ENCODE assay signal across 16 cellular contexts in genomic region chr14:69317392-69317755, GRCh38. TPM values are rescaled to one million over a fixed set of nuclear protein-coding genes. Genes with fewer than 3 reads are reported as not detected.
DNase-seq lines count a peak whose midpoint lies in the region; ATAC-seq and TF ChIP-seq lines count a peak whose summit lies in the region.
"Had no signal": no experiment of that assay in that cellular context is flagged by ENCODE, and none has a peak within 500 bp of the region (broad histone marks: within the 10 kb centered on the region; RNA-seq: fewer than 3 reads in every experiment).

No MANE protein-coding gene starts in this region.

- TF ChIP-seq CTCF in heart left ventricle (IDR thresholded peaks at IDR 0.05) (no peak), osteoblast (IDR thresholded peaks at IDR 0.05; ENCODE audit: extremely low read depth, low read depth, low read length) (no peak), transverse colon (IDR thresholded peaks at IDR 0.05) (no peak)

- TF ChIP-seq POLR2A in heart left ventricle (IDR thresholded peaks at IDR 0.05), result no peak
- no peak for TF ChIP-seq POLR2A in transverse colon (IDR thresholded peaks at IDR 0.05)

- H3K27ac ChIP-seq in heart left ventricle, result peak overlapping the region in 11 of 12 donors; percentile 60 to 81 (median 73)
- peak overlapping the region; percentile 40 for H3K27ac ChIP-seq in duodenal mucosa (ENCODE audit: low read depth, low read length)
- peak overlapping the region; percentile 77 for H3K27ac ChIP-seq in osteoblast (ENCODE audit: low read depth, low read length)
- H3K27ac ChIP-seq in transverse colon, result peak overlapping the region; percentile 33 to 62 (median 46)

- intact Hi-C loops in heart left ventricle (cut with DNase I), result loop anchor here in 3 of 10 donors (1.0 to 5.0 kb wide), 3 partner anchors 29 to 56 kb away; partner anchors contain the start of gene GALNT16 (in 2 of the 3)
- intact Hi-C loops in left cardiac atrium (cut with DNase I), result loop anchor here in 1 of 2 donors (10.0 kb wide), 1 partner anchor 53 kb away; the partner anchor contains the start of gene GALNT16
- intact Hi-C loops in transverse colon (cut with DNase I; ENCODE audit: low total_unique reads), result no loop called here

- 44 to 56% (median 51%) methylated on average over 3 of the region's 3 CpGs for WGBS in heart left ventricle, 4 donors
- WGBS in transverse colon (ENCODE audit: low coverage in 1 of 2), 2 donors, result 70 to 71% methylated on average over 2 to 3 of the region's 3 CpGs

- ATAC-seq in heart left ventricle, result peak in 1 of 4 donors; percentile 2
- no peak for ATAC-seq in left cardiac atrium
- no peak for ATAC-seq in GM21786 (IDR thresholded peaks at IDR 0.05; ENCODE audit: unreplicated experiment)
- ATAC-seq: activated CD8-positive, alpha-beta T cell treated with anti-CD3 and anti-CD28 coated beads, Interleukin-2, amount 10 ng/mL, durations not matched to agents 7 days and 5 days; T-helper 17 cell had no signal

- TF ChIP-seq EP300 in transverse colon (IDR thresholded peaks at IDR 0.05; ENCODE audit: low read depth), result no peak

- H4K20me1 ChIP-seq in osteoblast (ENCODE audit: insufficient read depth, low read length), result no peaks in the 10 kb centered on the region

- H3K9me3 ChIP-seq in heart left ventricle (no peaks in the 10 kb centered on the region), duodenal mucosa (ENCODE audit: control insufficient read depth in 1 of 2, low read length in 2 of 2) (no peaks in the 10 kb centered on the region), osteoblast (ENCODE audit: low read depth, low read length) (no peaks in the 10 kb centered on the region), transverse colon (no peaks in the 10 kb centered on the region)
- H3K9me3 ChIP-seq: adrenal gland had no signal

- no peak overlapping the region for H3K4me3 ChIP-seq in heart left ventricle
- no peak overlapping the region for H3K4me3 ChIP-seq in duodenal mucosa (ENCODE audit: low read depth in 1 of 2, low read length in 2 of 2)
- peak overlapping the region; percentile 6 for H3K4me3 ChIP-seq in osteoblast (ENCODE audit: insufficient read depth, low read length)
- H3K4me3 ChIP-seq in transverse colon, result no peak overlapping the region
- H3K4me3 ChIP-seq: adrenal gland, smooth muscle cell had no signal

- DNase-seq in heart left ventricle (no peak), left cardiac atrium (no peak), osteoblast (ENCODE audit: insufficient read length, low spot score, missing footprints) (no peak), transverse colon (no peak), cerebellum (ENCODE audit: low spot score) (no peak)
- DNase-seq in stimulated activated CD4-positive, alpha-beta T cell treated with anti-CD3 and anti-CD28 coated beads, Interleukin-2, amount 100 ng/mL, for 24 hours, result no peak
- DNase-seq: activated CD8-positive, alpha-beta T cell treated with anti-CD3 and anti-CD28 coated beads, Interleukin-2, amount 10 ng/mL, durations not matched to agents 7 days and 5 days; NCI-H146; occipital lobe; SHP77; T-helper 17 cell had no signal

- in situ Hi-C loops in transverse colon (cut with MboI; ENCODE audit: low pct_ligation_motif_present in 1 of 4, low pct_unique_long_range_greater_than_20kb in 1 of 4, low sequenced_read_pairs in 3 of 4), result no loop called here

- H3K27me3 ChIP-seq in heart left ventricle, result no peaks in the 10 kb centered on the region
- no peaks in the 10 kb centered on the region for H3K27me3 ChIP-seq in duodenal mucosa (ENCODE audit: control insufficient read depth in 1 of 2, insufficient read depth in 2 of 2, low read length in 2 of 2)
- no peaks in the 10 kb centered on the region for H3K27me3 ChIP-seq in osteoblast (ENCODE audit: insufficient read depth, low read length)
- no peaks in the 10 kb centered on the region for H3K27me3 ChIP-seq in transverse colon
- H3K27me3 ChIP-seq: adrenal gland had no signal

- H3K4me2 ChIP-seq in osteoblast (ENCODE audit: insufficient read depth, low read length), result peak overlapping the region; percentile 64
- H3K4me2 ChIP-seq: smooth muscle cell had no signal

- H3K36me3 ChIP-seq in heart left ventricle (peaks cover 0 to 3% (median 0%) of the 10 kb centered on the region in 9 donors), duodenal mucosa (ENCODE audit: control insufficient read depth in 1 of 2, insufficient read depth in 2 of 2, low read length in 2 of 2) (no peaks in the 10 kb centered on the region), osteoblast (ENCODE audit: insufficient read depth, low read length) (no peaks in the 10 kb centered on the region), transverse colon (no peaks in the 10 kb centered on the region)
- H3K36me3 ChIP-seq: adrenal gland had no signal

- H3K4me1 ChIP-seq in heart left ventricle, result peaks cover 4 to 52% (median 33%) of the 10 kb centered on the region in 12 donors
- peaks cover 13 to 14% of the 10 kb centered on the region in 2 donors for H3K4me1 ChIP-seq in duodenal mucosa (ENCODE audit: control insufficient read depth in 1 of 2, insufficient read depth in 2 of 2, low read length in 2 of 2)
- H3K4me1 ChIP-seq in osteoblast (ENCODE audit: insufficient read depth, low read length), result peaks cover 13% of the 10 kb centered on the region
- peaks cover 0 to 20% (median 9%) of the 10 kb centered on the region in 4 donors for H3K4me1 ChIP-seq in transverse colon

- peak overlapping the region; percentile 58 for H2AFZ ChIP-seq in osteoblast (ENCODE audit: low read length)

- no peaks in the 10 kb centered on the region for H3K79me2 ChIP-seq in osteoblast (ENCODE audit: insufficient read depth, low read length)

- no peak overlapping the region for H3K9ac ChIP-seq in duodenal mucosa (ENCODE audit: low read depth in 1 of 2, low read length in 2 of 2)

RNA-seq across cellular contexts. Expression of gene GALNT16, which starts 57.4 kb away (rescaled TPM):
- total RNA-seq in heart left ventricle (10 to 100 TPM; 42.5 to 81.6 (median 62.4) TPM), left cardiac atrium (10 to 100 TPM; 28.8 to 50.0 TPM), osteoblast (4.0 and 4.1 TPM in 2 replicates), transverse colon (10 to 100 TPM in 1 of 4 donors, 1 to 10 TPM in 3; 2.5 to 11.3 (median 2.8) TPM), cerebellum (9.3 TPM)
- 10 to 100 TPM; 17.0 to 48.6 TPM for polyA plus RNA-seq in heart left ventricle
- total RNA-seq: activated CD8-positive, alpha-beta T cell treated with anti-CD3 and anti-CD28 coated beads, Interleukin-2, amount 10 ng/mL, durations not matched to agents 7 days and 5 days; mononuclear cell had no signal
